12 cellular contexts compared by ENCODE assay signal in the genomic region with DNA sequence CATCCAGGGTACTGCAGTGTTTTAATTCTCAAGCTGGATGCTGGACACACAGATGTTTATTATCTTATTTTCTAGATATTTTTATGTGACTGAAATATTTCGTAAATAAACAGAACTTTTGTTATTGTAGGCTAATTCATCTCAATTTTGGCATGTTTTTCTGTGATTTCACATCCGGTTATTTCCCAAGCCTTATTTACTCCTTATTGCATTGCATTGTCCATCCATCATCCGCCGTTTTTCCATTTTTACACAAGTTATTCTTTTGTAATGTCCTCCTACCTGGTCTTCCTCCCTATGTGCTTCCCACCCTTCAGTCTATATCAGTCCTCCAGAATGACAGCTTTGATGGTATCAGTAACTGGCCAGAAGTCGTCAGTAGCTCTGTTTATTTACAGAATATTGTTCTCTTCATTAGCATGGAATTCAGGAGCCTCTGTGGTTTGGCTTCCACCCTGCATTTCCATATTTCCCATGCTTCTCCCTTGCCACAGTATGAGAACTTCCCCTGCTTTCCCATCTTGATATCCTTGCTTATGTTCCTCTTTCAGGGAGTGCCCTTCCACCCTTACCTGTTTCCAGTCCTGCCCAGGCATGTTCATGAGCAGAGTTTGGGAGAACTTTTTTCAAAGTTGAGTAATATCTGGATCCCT. TPM values are rescaled to one million over a fixed set of nuclear protein-coding genes. Genes with fewer than 3 reads are reported as not detected.
A peak's percentile ranks its signal among the peaks of the same experiment; 100 is the strongest.
DNase-seq lines count a peak whose midpoint lies in the region; ATAC-seq and TF ChIP-seq lines count a peak whose summit lies in the region.
"Had no signal": no experiment of that assay in that cellular context is flagged by ENCODE, and none has a peak within 500 bp of the region (broad histone marks: within the 10 kb centered on the region; RNA-seq: fewer than 3 reads in every experiment).

No MANE protein-coding gene starts in this region.

- peaks cover 61% of the 10 kb centered on the region for H3K4me1 Mint-ChIP-seq in mesothelial cell of epicardium
- peaks cover 1% of the 10 kb centered on the region for H3K4me1 Mint-ChIP-seq in activated CD4-positive, alpha-beta memory T cell treated with anti-CD3 and anti-CD28 coated beads, Interleukin-2, amount 10 ng/mL, durations not matched to agents 7 days and 5 days
- no peaks in the 10 kb centered on the region for H3K4me1 Mint-ChIP-seq in CD4-positive, alpha-beta memory T cell
- H3K4me1 Mint-ChIP-seq: IgD-negative memory B cell had no signal

- no peak overlapping the region for H3K4me3 Mint-ChIP-seq in mesothelial cell of epicardium
- H3K4me3 Mint-ChIP-seq in activated CD4-positive, alpha-beta memory T cell treated with anti-CD3 and anti-CD28 coated beads, Interleukin-2, amount 10 ng/mL, durations not matched to agents 7 days and 5 days, result no peak overlapping the region
- no peak overlapping the region for H3K4me3 Mint-ChIP-seq in CD4-positive, alpha-beta memory T cell
- H3K4me3 Mint-ChIP-seq: IgD-negative memory B cell had no signal

- no peak for TF ChIP-seq POLR2A in sigmoid colon (IDR thresholded peaks at IDR 0.05)

- CTCF ChIA-PET in activated CD4-positive, alpha-beta memory T cell treated with anti-CD3 and anti-CD28 coated beads, Interleukin-2, amount 10 ng/mL, durations not matched to agents 7 days and 5 days (lab: Charles Lee), result no interaction called here
- CTCF ChIA-PET in CD4-positive, alpha-beta memory T cell (lab: Charles Lee; ENCODE audit: partially characterized antibody), result no interaction called here

- H3K9me3 Mint-ChIP-seq in mesothelial cell of epicardium, result no peaks in the 10 kb centered on the region
- H3K9me3 Mint-ChIP-seq in activated CD4-positive, alpha-beta memory T cell treated with anti-CD3 and anti-CD28 coated beads, Interleukin-2, amount 10 ng/mL, durations not matched to agents 7 days and 5 days, result no peaks in the 10 kb centered on the region
- H3K9me3 Mint-ChIP-seq in CD4-positive, alpha-beta memory T cell, result peaks cover 0 to 12% (median 4%) of the 10 kb centered on the region in 8 donors
- H3K9me3 Mint-ChIP-seq: IgD-negative memory B cell had no signal

- 69 to 77% methylated on average over 5 of the region's 5 CpGs for WGBS in sigmoid colon, 2 donors

- POLR2A ChIA-PET in activated CD4-positive, alpha-beta memory T cell treated with anti-CD3 and anti-CD28 coated beads, Interleukin-2, amount 10 ng/mL, durations not matched to agents 7 days and 5 days (lab: Charles Lee), result no interaction called here
- POLR2A ChIA-PET in CD4-positive, alpha-beta memory T cell (lab: Charles Lee; ENCODE audit: partially characterized antibody), result no interaction called here

- H3K27ac ChIP-seq in sigmoid colon, result peak overlapping the region in 2 of 4 donors; percentile 17 to 33
- H3K27ac ChIP-seq in CD4-positive, alpha-beta memory T cell (ENCODE audit: low read depth, low read length), result no peak overlapping the region

- TF ChIP-seq EP300 in sigmoid colon (IDR thresholded peaks at IDR 0.05), result no peak

- H3K4me3 ChIP-seq in astrocyte of the spinal cord (ENCODE audit: low read depth, low read length), result no peak overlapping the region
- no peak overlapping the region for H3K4me3 ChIP-seq in sigmoid colon
- no peak overlapping the region for H3K4me3 ChIP-seq in CD4-positive, alpha-beta memory T cell (ENCODE audit: low read length in 2 of 2)

- no peaks in the 10 kb centered on the region for H3K9me3 ChIP-seq in sigmoid colon
- H3K9me3 ChIP-seq in CD4-positive, alpha-beta memory T cell (ENCODE audit: control insufficient read depth in 1 of 2, low read length in 2 of 2), result no peaks in the 10 kb centered on the region

- no peaks in the 10 kb centered on the region for H3K27me3 Mint-ChIP-seq in mesothelial cell of epicardium (ENCODE audit: low read depth)
- no peaks in the 10 kb centered on the region for H3K27me3 Mint-ChIP-seq in activated CD4-positive, alpha-beta memory T cell treated with anti-CD3 and anti-CD28 coated beads, Interleukin-2, amount 10 ng/mL, durations not matched to agents 7 days and 5 days
- H3K27me3 Mint-ChIP-seq in CD4-positive, alpha-beta memory T cell, result no peaks in the 10 kb centered on the region
- H3K27me3 Mint-ChIP-seq: IgD-negative memory B cell had no signal

- peak overlapping the region; percentile 31 for H3K27ac Mint-ChIP-seq in mesothelial cell of epicardium
- H3K27ac Mint-ChIP-seq in activated CD4-positive, alpha-beta memory T cell treated with anti-CD3 and anti-CD28 coated beads, Interleukin-2, amount 10 ng/mL, durations not matched to agents 7 days and 5 days, result no peak overlapping the region
- H3K27ac Mint-ChIP-seq in CD4-positive, alpha-beta memory T cell, result no peak overlapping the region
- H3K27ac Mint-ChIP-seq: IgD-negative memory B cell had no signal

- H3K27me3 ChIP-seq in sigmoid colon, result no peaks in the 10 kb centered on the region
- H3K27me3 ChIP-seq in CD4-positive, alpha-beta memory T cell (ENCODE audit: insufficient read depth, low read length), result no peaks in the 10 kb centered on the region

- no peaks in the 10 kb centered on the region for H3K36me3 Mint-ChIP-seq in mesothelial cell of epicardium
- no peaks in the 10 kb centered on the region for H3K36me3 Mint-ChIP-seq in activated CD4-positive, alpha-beta memory T cell treated with anti-CD3 and anti-CD28 coated beads, Interleukin-2, amount 10 ng/mL, durations not matched to agents 7 days and 5 days (ENCODE audit: low read depth)
- no peaks in the 10 kb centered on the region for H3K36me3 Mint-ChIP-seq in CD4-positive, alpha-beta memory T cell

- ATAC-seq in HG02610 (IDR thresholded peaks at IDR 0.05; ENCODE audit: unreplicated experiment), result peak; percentile 37
- ATAC-seq: sciatic nerve had no signal

- DNase-seq in EH (ENCODE audit: low read depth) (peak; percentile 86), astrocyte of the spinal cord (ENCODE audit: low read depth, low spot score) (peak; percentile 44), mesothelial cell of epicardium (ENCODE audit: low spot score in 2 of 2, unreplicated experiment in 2 of 2) (no peak), NCI-H774 (lab: John Stamatoyannopoulos, UW) (no peak), sigmoid colon (no peak)
- no peak for DNase-seq in activated CD4-positive, alpha-beta memory T cell treated with anti-CD3 and anti-CD28 coated beads, Interleukin-2, amount 10 ng/mL, durations not matched to agents 7 days and 5 days
- no peak for DNase-seq in CD4-positive, alpha-beta memory T cell
- DNase-seq: activated naive CD4-positive, alpha-beta T cell; NK-92 treated with Interleukin-12 subunit alpha and Interleukin-12 subunit beta, amount 100 ng/mL, for 24 hours had no signal

- intact Hi-C loops in sigmoid colon (cut with DNase I), result no loop called here
- intact Hi-C loops in CD4-positive, alpha-beta memory T cell (cut with micrococcal nuclease), result no loop called here

- in situ Hi-C loops in astrocyte of the spinal cord (cut with HindIII; ENCODE audit: low sequenced_read_pairs), result no loop called here

- H3K36me3 ChIP-seq in sigmoid colon, result no peaks in the 10 kb centered on the region
- no peaks in the 10 kb centered on the region for H3K36me3 ChIP-seq in CD4-positive, alpha-beta memory T cell (ENCODE audit: insufficient read depth, low read length)

- TF ChIP-seq CTCF in astrocyte of the spinal cord (IDR thresholded peaks at IDR 0.05; ENCODE audit: low read depth, low read length), result no peak
- no peak for TF ChIP-seq CTCF in mesothelial cell of epicardium (IDR thresholded peaks at IDR 0.05; ENCODE audit: unreplicated experiment)
- no peak for TF ChIP-seq CTCF in sigmoid colon (IDR thresholded peaks at IDR 0.05)

- peaks cover 0 to 82% (median 52%) of the 10 kb centered on the region in 4 donors for H3K4me1 ChIP-seq in sigmoid colon
- no peaks in the 10 kb centered on the region for H3K4me1 ChIP-seq in CD4-positive, alpha-beta memory T cell (ENCODE audit: insufficient read depth, low read length)

RNA-seq across cellular contexts. Expression of a gene that starts 16.1 kb away (rescaled TPM):
- total RNA-seq in mesothelial cell of epicardium (50.0 to 61.1 TPM (median 54.4 TPM) in 3 replicates), sigmoid colon (10 to 100 TPM; 50.9 to 98.9 (median 61.0) TPM)
- not detected for total RNA-seq in activated CD4-positive, alpha-beta memory T cell treated with anti-CD3 and anti-CD28 coated beads, Interleukin-2, amount 10 ng/mL, durations not matched to agents 7 days and 5 days
- 10 to 100 TPM in 2 of 3 donors, 1 to 10 TPM in 1; 8.8 to 15.0 (median 11.7) TPM for polyA plus RNA-seq in sigmoid colon
- under 1 TPM; 0.49 to 0.78 TPM for total RNA-seq in CD4-positive, alpha-beta memory T cell
- polyA plus RNA-seq in CD4-positive, alpha-beta memory T cell, result under 1 TPM in 1 of 2 donors, not detected in 1; 0.60 TPM

Comparison
In these comparisons a context has a peak if more than half of its experiments do, and no peak if none do; other contexts are left out.
1. DNase-seq: peak in EH (single experiment) and astrocyte of the spinal cord (single experiment); none in mesothelial cell of epicardium (0 of 2), NCI-H774 (single experiment), activated CD4-positive, alpha-beta memory T cell treated with anti-CD3 and anti-CD28 coated beads, Interleukin-2, amount 10 ng/mL, durations not matched to agents 7 days and 5 days (single experiment), sigmoid colon (single experiment) and CD4-positive, alpha-beta memory T cell (0 of 5).
2. RNA of a gene that starts 16.1 kb away (total RNA-seq): 50.9 to 98.9 TPM in sigmoid colon and 50.0 to 61.1 TPM in mesothelial cell of epicardium; 0.49 to 0.78 TPM in CD4-positive, alpha-beta memory T cell and not detected in activated CD4-positive, alpha-beta memory T cell treated with anti-CD3 and anti-CD28 coated beads, Interleukin-2, amount 10 ng/mL, durations not matched to agents 7 days and 5 days; every median in the first group is over 10 times any median in the second.